In genomic region chr2:69743847-69744264, GRCh38 we compare ENCODE assay signal across 1 cellular context.
TF ChIP-seq lines count a peak whose summit lies in the region.

No MANE protein-coding gene starts in this region.

TF ChIP-seq in K562, 482 proteins besides CTCF, POLR2A, EP300 and RAD21 (continued from another document and continues in another):
- TF ChIP-seq TRIM25 (IDR thresholded peaks at IDR 0.05; ENCODE audit: borderline replicate concordance): no peak
- TF ChIP-seq TAF1 (IDR thresholded peaks at IDR 0.05; ENCODE audit: control insufficient read depth, extremely low read depth, insufficient read depth, low read length, severe bottlenecking): no peak
- TF ChIP-seq ZNF830 (CRISPR knock-in tag; IDR thresholded peaks at IDR 0.05): no peak
- TF ChIP-seq ZNF239 (CRISPR knock-in tag; IDR thresholded peaks at IDR 0.05): no peak
- TF ChIP-seq JUND (IDR thresholded peaks at IDR 0.05; ENCODE audit: borderline replicate concordance, low read depth, low read length): no peak
- TF ChIP-seq JUND (tag; IDR thresholded peaks at IDR 0.05; ENCODE audit: borderline replicate concordance, low read depth, low read length): 0 out of 3 replicates have a peak, but pooled peaks have one; percentile 7
- TF ChIP-seq L3MBTL2 (IDR thresholded peaks at IDR 0.05): no peak
- no peak for TF ChIP-seq ZFX (CRISPR knock-in tag; IDR thresholded peaks at IDR 0.05)
- 0 out of 2 replicates have a peak, but pooled peaks have one; percentile 8 for TF ChIP-seq ADNP (tag; IDR thresholded peaks at IDR 0.05)
- TF ChIP-seq ZBTB5 (IDR thresholded peaks at IDR 0.05): no peak
- TF ChIP-seq MYBL2 (IDR thresholded peaks at IDR 0.05; ENCODE audit: low read depth): no peak
- TF ChIP-seq MYBL2 (CRISPR knock-in tag; IDR thresholded peaks at IDR 0.05; ENCODE audit: borderline replicate concordance): no peak
- TF ChIP-seq MXD1 (CRISPR knock-in tag; IDR thresholded peaks at IDR 0.05; ENCODE audit: borderline replicate concordance, poor library complexity, severe bottlenecking): no peak
- no peak for TF ChIP-seq NR2F6 (CRISPR knock-in tag; IDR thresholded peaks at IDR 0.05)
- no peak for TF ChIP-seq ZBTB34 (CRISPR knock-in tag; IDR thresholded peaks at IDR 0.05)
- peak; percentile 82 to 89 for TF ChIP-seq FOXK2 (conservative IDR thresholded peaks at IDR 0.05 in 1 of 2, IDR thresholded peaks at IDR 0.05 in 1 of 2; ENCODE audit: low read depth in 2 of 2)
- TF ChIP-seq THRB (CRISPR knock-in tag; conservative IDR thresholded peaks at IDR 0.05): no peak
- TF ChIP-seq NCOA1 (IDR thresholded peaks at IDR 0.05; ENCODE audit: low read depth): no peak
- TF ChIP-seq MAFG (tag; conservative IDR thresholded peaks at IDR 0.05): no peak
- no peak for TF ChIP-seq TBP (optimal IDR thresholded peaks at IDR 0.05; ENCODE audit: low read depth, low read length)
- peak; percentile 90 for TF ChIP-seq NFIC (IDR thresholded peaks at IDR 0.05)
- no peak for TF ChIP-seq ELK3 (CRISPR knock-in tag; IDR thresholded peaks at IDR 0.05)
- no peak for TF ChIP-seq BRCA1 (IDR thresholded peaks at IDR 0.05)
- TF ChIP-seq BRCA1 (CRISPR knock-in tag; IDR thresholded peaks at IDR 0.05): no peak
- peak in 1 of 2 experiments; percentile 51; a peak in 2 of 4 replicates for TF ChIP-seq MNT (conservative IDR thresholded peaks at IDR 0.05)
- TF ChIP-seq HMG20B (CRISPR knock-in tag; IDR thresholded peaks at IDR 0.05): no peak
- 0 out of 2 replicates have a peak, but pooled peaks have one; percentile 55 for TF ChIP-seq SOX6 (IDR thresholded peaks at IDR 0.05)
- TF ChIP-seq HOMEZ (CRISPR knock-in tag; IDR thresholded peaks at IDR 0.05): no peak
- TF ChIP-seq SAFB (IDR thresholded peaks at IDR 0.05; ENCODE audit: borderline replicate concordance, low read depth, low read length): no peak
- TF ChIP-seq DACH1 (IDR thresholded peaks at IDR 0.05; ENCODE audit: partially characterized antibody): no peak
- no peak for TF ChIP-seq ZZZ3 (IDR thresholded peaks at IDR 0.05)
- TF ChIP-seq ZNF124 (CRISPR knock-in tag; IDR thresholded peaks at IDR 0.05): no peak
- no peak for TF ChIP-seq ZC3H11A (IDR thresholded peaks at IDR 0.05; ENCODE audit: low read depth, low read length)
- TF ChIP-seq ZBTB1 (CRISPR knock-in tag; IDR thresholded peaks at IDR 0.05; ENCODE audit: borderline replicate concordance, low read depth): no peak
- TF ChIP-seq DPF2 (IDR thresholded peaks at IDR 0.05): 0 out of 2 replicates have a peak, but pooled peaks have one; percentile 19
- no peak for TF ChIP-seq PRPF4 (IDR thresholded peaks at IDR 0.05; ENCODE audit: insufficient read depth, low read depth, low read length, poor library complexity, severe bottlenecking)
- TF ChIP-seq CTBP1 (IDR thresholded peaks at IDR 0.05; ENCODE audit: borderline replicate concordance): peak; percentile 46; the same call in 1 of the 2 replicates
- 0 out of 2 replicates have a peak, but pooled peaks have one; percentile 18 for TF ChIP-seq ATF7 (IDR thresholded peaks at IDR 0.05)
- no peak for TF ChIP-seq ZNF274 (IDR thresholded peaks at IDR 0.05; ENCODE audit: borderline replicate concordance, low read depth, low read length)
- peak; percentile 60 for TF ChIP-seq MEIS2 (IDR thresholded peaks at IDR 0.05; ENCODE audit: partially characterized antibody)
- TF ChIP-seq NFIX (CRISPR knock-in tag; IDR thresholded peaks at IDR 0.05; ENCODE audit: low read depth): 0 out of 2 replicates have a peak, but pooled peaks have one; percentile 15
- TF ChIP-seq ZNF12 (CRISPR knock-in tag; IDR thresholded peaks at IDR 0.05): no peak
- no peak for TF ChIP-seq ZBTB26 (CRISPR knock-in tag; IDR thresholded peaks at IDR 0.05)
- TF ChIP-seq FOXA3 (CRISPR knock-in tag; conservative IDR thresholded peaks at IDR 0.05 in 1 of 2, IDR thresholded peaks at IDR 0.05 in 1 of 2): 0 out of 4 replicates have a peak, but pooled peaks of 1 of the 2 experiments have one; percentile 15
- TF ChIP-seq ID3 (CRISPR knock-in tag; IDR thresholded peaks at IDR 0.05): no peak
- TF ChIP-seq ID3 (tag; IDR thresholded peaks at IDR 0.05): no peak
- TF ChIP-seq NBN (IDR thresholded peaks at IDR 0.05; ENCODE audit: low read depth): no peak
- no peak for TF ChIP-seq ZNF217 (CRISPR knock-in tag; IDR thresholded peaks at IDR 0.05)
- no peak for TF ChIP-seq BCL6 (CRISPR knock-in tag; IDR thresholded peaks at IDR 0.05)
- TF ChIP-seq PBX2 (CRISPR knock-in tag; IDR thresholded peaks at IDR 0.05; ENCODE audit: low read depth): peak; percentile 67
- TF ChIP-seq PBX2 (tag; conservative IDR thresholded peaks at IDR 0.05; ENCODE audit: low read depth): peak; percentile 89
- 0 out of 4 replicates have a peak, but pooled peaks of 1 of the 2 experiments have one; percentile 8 for TF ChIP-seq MAZ (CRISPR knock-in tag; conservative IDR thresholded peaks at IDR 0.05 in 1 of 2, IDR thresholded peaks at IDR 0.05 in 1 of 2)
- TF ChIP-seq PTTG1 (tag; IDR thresholded peaks at IDR 0.05; ENCODE audit: low read depth): no peak
